In the genomic region with DNA sequence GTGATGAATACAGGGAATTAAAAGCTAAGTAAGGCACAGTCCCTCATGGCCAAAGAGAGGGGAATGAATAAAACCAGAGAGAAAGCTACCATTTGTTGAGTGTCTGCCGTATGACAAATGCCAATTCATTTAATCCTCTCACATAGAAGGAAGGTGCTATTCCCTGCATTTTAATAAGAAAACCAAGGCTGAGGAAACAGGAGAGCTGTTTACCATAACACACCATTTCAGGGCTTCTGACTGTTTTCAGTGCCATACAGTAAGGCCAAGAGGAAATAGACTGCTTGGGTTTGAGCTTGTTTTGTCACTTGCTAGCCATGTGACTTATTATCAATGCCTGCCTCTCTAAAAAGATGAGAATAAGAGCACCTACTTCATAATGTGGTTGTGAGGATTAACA, we compare ENCODE assay signal across 20 cellular contexts. TPM values are rescaled to one million over a fixed set of nuclear protein-coding genes. Genes with fewer than 3 reads are reported as not detected.
A peak's percentile ranks its signal among the peaks of the same experiment; 100 is the strongest.
DNase-seq lines count a peak whose midpoint lies in the region; ATAC-seq and TF ChIP-seq lines count a peak whose summit lies in the region.
"Had no signal": no experiment of that assay in that cellular context is flagged by ENCODE, and none has a peak within 500 bp of the region (broad histone marks: within the 10 kb centered on the region; RNA-seq: fewer than 3 reads in every experiment).

No MANE protein-coding gene starts in this region.

- H3K36me3 ChIP-seq in HUES48 (ENCODE audit: control insufficient read depth, insufficient read depth, low read length): peaks cover 51% of the 10 kb centered on the region

- peaks cover 17% of the 10 kb centered on the region for H3K4me1 ChIP-seq in HUES48 (ENCODE audit: control insufficient read depth, insufficient read depth, low read length)

- H3K9ac ChIP-seq in HUES48 (ENCODE audit: low read depth, low read length): no peak overlapping the region

- H3K4me3 Mint-ChIP-seq in activated T-cell treated with anti-CD3 and anti-CD28 coated beads, Interleukin-2, amount 50 U/mL, for 72 hours: no peak overlapping the region
- H3K4me3 Mint-ChIP-seq in brain: peak overlapping the region in 1 of 5 experiments; percentile 59
- no peak overlapping the region for H3K4me3 Mint-ChIP-seq in neural crest cell
- H3K4me3 Mint-ChIP-seq: CD14-positive monocyte had no signal

- H3K9me3 Mint-ChIP-seq in activated T-cell treated with anti-CD3 and anti-CD28 coated beads, Interleukin-2, amount 50 U/mL, for 72 hours: no peaks in the 10 kb centered on the region
- no peaks in the 10 kb centered on the region for H3K9me3 Mint-ChIP-seq in brain
- no peaks in the 10 kb centered on the region for H3K9me3 Mint-ChIP-seq in neural crest cell
- H3K9me3 Mint-ChIP-seq: CD14-positive monocyte had no signal

- no peak for DNase-seq in activated T-cell treated with anti-CD3 and anti-CD28 coated beads, Interleukin-2, amount 50 U/mL, for 72 hours
- no peak for DNase-seq in activated T-cell treated with anti-CD3 and anti-CD28 coated beads, Interleukin-2, amount 50 U/mL, for 48 hours
- DNase-seq in neural crest cell (ENCODE audit: low read depth, low spot score): no peak
- DNase-seq in NOMO-1 (lab: John Stamatoyannopoulos, UW; ENCODE audit: unreplicated experiment in 2 of 2): no peak
- DNase-seq: Caco-2; DMS53; KG1; NCI-H1092 treated with DMSO at 0.1 percent for 48 hours; NCI-H1694; NCI-H2107; NCI-H345; NCI-H69; NK-92 treated with Interleukin-12 subunit alpha and Interleukin-12 subunit beta, amount 100 ng/mL, for 24 hours; PC-3 had no signal

- no peaks in the 10 kb centered on the region for H3K27me3 Mint-ChIP-seq in activated T-cell treated with anti-CD3 and anti-CD28 coated beads, Interleukin-2, amount 50 U/mL, for 72 hours (ENCODE audit: low read depth)
- H3K27me3 Mint-ChIP-seq in brain (no peaks in the 10 kb centered on the region), neural crest cell (ENCODE audit: low read depth) (no peaks in the 10 kb centered on the region)

- H3K9me3 ChIP-seq in HUES48 (ENCODE audit: control insufficient read depth, insufficient read depth, low read length): no peaks in the 10 kb centered on the region
- H3K9me3 ChIP-seq: Caco-2 had no signal

- ATAC-seq in activated T-cell treated with anti-CD3 and anti-CD28 coated beads, Interleukin-2, amount 50 U/mL, for 72 hours (replicated peaks in 1 of 2): no peak
- no peak for ATAC-seq in GM19397 (IDR thresholded peaks at IDR 0.05; ENCODE audit: unreplicated experiment)
- ATAC-seq: HCT116, PC-3 had no signal

- H3K27me3 ChIP-seq in HUES48 (ENCODE audit: control insufficient read depth, insufficient read depth, low read length): no peaks in the 10 kb centered on the region

- H3K4me3 ChIP-seq in HUES48 (ENCODE audit: low read depth, low read length): peak overlapping the region; percentile 7; the same call in 1 of the 2 replicates

- H3K27ac Mint-ChIP-seq in activated T-cell treated with anti-CD3 and anti-CD28 coated beads, Interleukin-2, amount 50 U/mL, for 72 hours: peak overlapping the region; percentile 20
- H3K27ac Mint-ChIP-seq in brain (peak overlapping the region in 4 of 5 experiments; percentile 60 to 88 (median 70)), neural crest cell (ENCODE audit: unreplicated experiment) (peak overlapping the region; percentile 43)

- peaks cover 3 to 16% of the 10 kb centered on the region in 2 donors for H3K36me3 Mint-ChIP-seq in activated T-cell treated with anti-CD3 and anti-CD28 coated beads, Interleukin-2, amount 50 U/mL, for 72 hours (ENCODE audit: insufficient read depth in 2 of 2)
- H3K36me3 Mint-ChIP-seq in brain (peaks cover 39% of the 10 kb centered on the region), neural crest cell (ENCODE audit: low read depth) (peaks cover 6% of the 10 kb centered on the region)

- H3K27ac ChIP-seq in HUES48 (ENCODE audit: low read depth, low read length): peak overlapping the region; percentile 73

- no peak for TF ChIP-seq CTCF in brain (conservative IDR thresholded peaks at IDR 0.05)
- TF ChIP-seq CTCF in neural crest cell (conservative IDR thresholded peaks at IDR 0.05): no peak

- H3K4me1 Mint-ChIP-seq in activated T-cell treated with anti-CD3 and anti-CD28 coated beads, Interleukin-2, amount 50 U/mL, for 72 hours (ENCODE audit: low read depth): peaks cover 5% of the 10 kb centered on the region
- peaks cover 25% of the 10 kb centered on the region for H3K4me1 Mint-ChIP-seq in brain
- no peaks in the 10 kb centered on the region for H3K4me1 Mint-ChIP-seq in neural crest cell
- H3K4me1 Mint-ChIP-seq: CD14-positive monocyte had no signal

RNA-seq across cellular contexts. Expression of a gene that starts 10.1 kb away (rescaled TPM):
- 10 to 100 TPM; 65.0 to 65.7 TPM for total RNA-seq in activated T-cell treated with anti-CD3 and anti-CD28 coated beads, Interleukin-2, amount 50 U/mL, for 72 hours
- 29.5 TPM for polyA plus RNA-seq in brain (ENCODE audit: insufficient read depth, low read depth, low replicate concordance)
- 37.8 and 43.1 TPM in 2 replicates for total RNA-seq in neural crest cell

RNA-seq across cellular contexts. Expression of a gene that starts 45.6 kb away (rescaled TPM):
- total RNA-seq in activated T-cell treated with anti-CD3 and anti-CD28 coated beads, Interleukin-2, amount 50 U/mL, for 72 hours: 10 to 100 TPM; 31.5 to 40.8 TPM
- 18.9 TPM for polyA plus RNA-seq in brain (ENCODE audit: insufficient read depth, low read depth, low replicate concordance)
- 23.1 and 26.7 TPM in 2 replicates for total RNA-seq in neural crest cell

RNA-seq across cellular contexts. Expression of a gene that starts 50.4 kb away (rescaled TPM):
- 10 to 100 TPM; 25.1 to 31.8 TPM for total RNA-seq in activated T-cell treated with anti-CD3 and anti-CD28 coated beads, Interleukin-2, amount 50 U/mL, for 72 hours
- 2.7 TPM for polyA plus RNA-seq in brain (ENCODE audit: insufficient read depth, low read depth, low replicate concordance)
- 0.16 and 0.25 TPM in 2 replicates for total RNA-seq in neural crest cell
- total RNA-seq: Caco-2, HT1080, PC-3 had no signal

Comparison
In these comparisons a context has a peak if more than half of its experiments do, and no peak if none do; other contexts are left out.
1. H3K27ac Mint-ChIP-seq: peak in every context shown above with its lines; median percentile 70 in brain; 43 in neural crest cell; 20 in activated T-cell treated with anti-CD3 and anti-CD28 coated beads, Interleukin-2, amount 50 U/mL, for 72 hours.
2. RNA of a gene that starts 50.4 kb away (total RNA-seq): 25.1 to 31.8 TPM in activated T-cell treated with anti-CD3 and anti-CD28 coated beads, Interleukin-2, amount 50 U/mL, for 72 hours; 0.16 to 0.25 TPM in neural crest cell; every median in the first group is over 10 times any median in the second.